Comparison of ENCODE assay signal across 8 cellular contexts in genomic region chr20:63707558-63708300, GRCh38.
DNase-seq lines count a peak whose midpoint lies in the region; ATAC-seq and TF ChIP-seq lines count a peak whose summit lies in the region.

Gene ARFRP1, minus strand, starts transcription at chr20:63707976. Its CDS starts 885 bp downstream, at chr20:63707091.
Gene ZGPAT, plus strand, starts transcription at chr20:63708039. Its CDS starts 542 bp downstream, at chr20:63708581.

- ATAC-seq in GM19043 (IDR thresholded peaks at IDR 0.05; ENCODE audit: low read depth, unreplicated experiment) (peak; percentile 55), HG03432 (IDR thresholded peaks at IDR 0.05; ENCODE audit: unreplicated experiment) (peak; percentile 72)

- DNase-seq in AG09319 (ENCODE audit: extremely low read depth, low read depth) (peak; percentile 56), NCI-H524 (lab: John Stamatoyannopoulos, UW) (peak; percentile 63 to 72), kidney tubule cell (ENCODE audit: low spot score) (peak; percentile 86)
- DNase-seq in activated CD4-positive, alpha-beta T cell treated with anti-CD3 and anti-CD28 coated beads for 4 hours, result peak; percentile 84 to 85
- DNase-seq in stimulated activated CD4-positive, alpha-beta T cell treated with anti-CD3 and anti-CD28 coated beads, Interleukin-1b, Interleukin-23, amount 100 ng/mL, for 24 hours (ENCODE audit: low read depth in 4 of 4, low spot score in 1 of 4), result peak; percentile 65 to 82 (median 75)

- no peak for TF ChIP-seq CTCF in AG09319 (IDR thresholded peaks at IDR 0.05; ENCODE audit: low read depth, low read length)

- H3K27ac ChIP-seq in cingulate gyrus (ENCODE audit: low read depth, low read length), result peak within 1 kb of the TSS; percentile 54

Comparison
In these comparisons a context has a peak if more than half of its experiments do, and no peak if none do; other contexts are left out.
1. Peak in every context shown above with its lines: DNase-seq, ATAC-seq and H3K27ac ChIP-seq.